In the genomic region with DNA sequence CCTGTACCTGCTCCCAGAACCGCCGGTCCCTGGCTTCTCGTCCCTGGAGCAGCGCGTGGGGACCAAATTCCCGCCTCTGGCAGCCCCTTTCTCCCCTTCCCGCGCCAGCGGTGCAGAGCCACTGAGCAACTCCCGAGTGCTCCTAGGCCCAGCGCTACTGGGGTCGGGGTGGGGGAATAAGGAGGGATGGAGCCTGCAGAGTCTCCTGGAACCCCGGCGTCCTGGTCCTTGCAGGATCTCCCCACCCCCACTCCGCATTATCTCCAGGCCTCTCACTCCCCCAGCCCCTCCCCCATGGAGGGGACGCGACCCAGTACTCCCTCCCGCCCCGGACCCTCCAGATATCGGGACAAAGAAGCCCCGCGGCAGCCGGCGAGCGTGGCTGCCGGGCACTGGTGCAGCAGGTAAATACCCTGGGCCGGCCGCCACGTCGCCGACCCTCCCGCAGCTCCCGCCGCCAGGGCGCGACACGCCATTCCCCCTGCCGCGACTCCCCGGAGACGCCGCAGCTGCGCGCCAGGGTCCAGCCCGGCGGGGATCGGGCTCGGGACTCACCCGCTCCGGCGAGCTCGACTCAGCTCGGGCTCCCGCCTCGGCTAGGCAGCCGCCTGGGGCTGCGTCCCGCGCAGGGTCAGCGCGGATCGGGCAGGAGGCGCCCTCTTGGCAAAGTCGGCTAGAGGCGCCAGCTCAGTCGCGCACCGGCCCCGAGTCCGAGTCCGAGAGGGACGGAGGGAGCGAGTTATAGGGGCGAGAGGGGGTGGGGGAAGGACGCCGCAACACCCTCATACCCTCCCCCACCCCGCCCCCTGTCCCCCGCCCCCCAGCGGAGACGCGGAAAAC, we compare ENCODE assay signal across 8 cellular contexts. TPM values are rescaled to one million over a fixed set of nuclear protein-coding genes. Genes with fewer than 3 reads are reported as not detected.
DNase-seq lines count a peak whose midpoint lies in the region; ATAC-seq and TF ChIP-seq lines count a peak whose summit lies in the region.

No MANE protein-coding gene starts in this region.

- H3K36me3 ChIP-seq in HEK293 (ENCODE audit: control insufficient read depth in 2 of 2, insufficient read depth in 1 of 2, low read length in 2 of 2) (no peaks in the 10 kb centered on the region), ascending aorta (no peaks in the 10 kb centered on the region), iPS-15b (ENCODE audit: control insufficient read depth, insufficient read depth, low read length) (no peaks in the 10 kb centered on the region), spleen (no peaks in the 10 kb centered on the region)

- POLR2A ChIA-PET in AG04449 (lab: Yijun Ruan, JAX) (interaction anchor here (0.5 kb wide), 1 partner anchor 128 kb away, joined by 3 read pairs; no protein-coding TSS in a partner anchor), HEK293 (lab: Yijun Ruan, JAX) (no interaction called here)

- CTCF ChIA-PET in AG04449 (lab: Yijun Ruan, JAX) (no interaction called here), HEK293 (lab: Yijun Ruan, JAX) (interaction anchor here (0.7 to 1.2 kb wide), 3 partner anchors 35 to 173 kb away, joined by 3 to 4 read pairs (median 4); a partner anchor contains a TSS)

- TF ChIP-seq POLR2A in spleen (IDR thresholded peaks at IDR 0.05) = no peak

- H3K27ac ChIP-seq in HEK293 (ENCODE audit: extremely low read depth, low read depth, low read length) = peak overlapping the region; percentile 54; the same call in 1 of the 2 replicates
- no peak overlapping the region for H3K27ac ChIP-seq in ascending aorta
- no peak overlapping the region for H3K27ac ChIP-seq in spleen

- no peak for TF ChIP-seq CTCF in AG04449 (IDR thresholded peaks at IDR 0.05; ENCODE audit: insufficient read depth, low read length, missing control alignments)
- no peak for TF ChIP-seq CTCF in HEK293 (tag by site-specific recombination; IDR thresholded peaks at IDR 0.05)
- TF ChIP-seq CTCF in ascending aorta (IDR thresholded peaks at IDR 0.05) = no peak
- no peak for TF ChIP-seq CTCF in spleen (IDR thresholded peaks at IDR 0.05 in 8 of 11, conservative IDR thresholded peaks at IDR 0.05 in 3 of 11)

- intact Hi-C loops in ascending aorta (cut with DNase I) = loop anchor here (5.0 kb wide), 1 partner anchor 175 kb away; a partner anchor contains a TSS
- intact Hi-C loops in spleen (cut with DNase I; ENCODE audit: low total_unique reads) = no loop called here

- 5 to 26% (median 7%) methylated on average over 17 to 81 of the region's 81 CpGs for WGBS in spleen, 5 donors

- ATAC-seq in GM21619 (IDR thresholded peaks at IDR 0.05; ENCODE audit: unreplicated experiment) (no peak), GM18502 (IDR thresholded peaks at IDR 0.05; ENCODE audit: poor library complexity, unreplicated experiment) (no peak)

- H3K9ac ChIP-seq in iPS-15b (ENCODE audit: low read depth, low read length) = peak overlapping the region; percentile 92

- DNase-seq in AG04449 (ENCODE audit: low read depth, low spot score) = no peak
- no peak for DNase-seq in ascending aorta (ENCODE audit: low spot score in 2 of 2)
- DNase-seq in spleen = peak; percentile 77
- no peak for DNase-seq in activated effector memory CD4-positive, alpha-beta T cell treated with anti-CD3 and anti-CD28 coated beads, Interleukin-2, amount 50 U/mL, for 16 hours

- H3K27me3 ChIP-seq in ascending aorta (peaks cover 30% of the 10 kb centered on the region), iPS-15b (ENCODE audit: control insufficient read depth, insufficient read depth, low read length) (peaks cover 28% of the 10 kb centered on the region), spleen (replicated peaks in 1 of 7) (peaks cover 9 to 90% (median 72%) of the 10 kb centered on the region in 7 donors)

- peaks cover 11% of the 10 kb centered on the region for H3K4me1 ChIP-seq in HEK293 (ENCODE audit: control insufficient read depth, insufficient read depth, low read length)
- peaks cover 7 to 24% of the 10 kb centered on the region in 2 donors for H3K4me1 ChIP-seq in ascending aorta
- peaks cover 33% of the 10 kb centered on the region for H3K4me1 ChIP-seq in iPS-15b (ENCODE audit: control insufficient read depth, insufficient read depth, low read length)
- H3K4me1 ChIP-seq in spleen = peaks cover 18 to 34% (median 28%) of the 10 kb centered on the region in 6 donors

- H3K4me3 ChIP-seq in AG04449 (ENCODE audit: low read depth, low read length) (peak overlapping the region; percentile 25), HEK293 (ENCODE audit: low read depth, low read length) (peak overlapping the region; percentile 41), ascending aorta (peak overlapping the region; percentile 41 to 61), iPS-15b (ENCODE audit: low read depth, low read length) (peak overlapping the region; percentile 79), spleen (peak overlapping the region; percentile 6 to 66 (median 32))

- H3K9me3 ChIP-seq in HEK293 (ENCODE audit: control insufficient read depth, insufficient read depth, low read depth, low read length) (no peaks in the 10 kb centered on the region), ascending aorta (no peaks in the 10 kb centered on the region), iPS-15b (ENCODE audit: control insufficient read depth, insufficient read depth, low read length) (no peaks in the 10 kb centered on the region), spleen (no peaks in the 10 kb centered on the region)

TF ChIP-seq in HEK293, 187 proteins besides CTCF, POLR2A, EP300 and RAD21 (continues in another document):
- 0 out of 2 replicates have a peak, but pooled peaks have one; percentile 4 for TF ChIP-seq ZBTB48 (tag by site-specific recombination; IDR thresholded peaks at IDR 0.05)
- no peak for TF ChIP-seq ZNF473 (tag by site-specific recombination; IDR thresholded peaks at IDR 0.05)
- TF ChIP-seq ZNF112 (tag by site-specific recombination; IDR thresholded peaks at IDR 0.05) = no peak
- TF ChIP-seq ZBTB17 (tag by site-specific recombination; IDR thresholded peaks at IDR 0.05) = no peak
- no peak for TF ChIP-seq RBAK (tag by site-specific recombination; IDR thresholded peaks at IDR 0.05)
- TF ChIP-seq ZNF701 (tag by site-specific recombination; IDR thresholded peaks at IDR 0.05) = no peak
- TF ChIP-seq ZNF146 (tag by site-specific recombination; IDR thresholded peaks at IDR 0.05) = no peak
- no peak for TF ChIP-seq KLF1 (tag by site-specific recombination; IDR thresholded peaks at IDR 0.05)
- TF ChIP-seq OSR2 (tag by site-specific recombination; IDR thresholded peaks at IDR 0.05) = no peak
- TF ChIP-seq ZNF423 (tag by site-specific recombination; IDR thresholded peaks at IDR 0.05) = peak; percentile 52; the same call in 1 of the 2 replicates
- no peak for TF ChIP-seq ZNF549 (tag by site-specific recombination; IDR thresholded peaks at IDR 0.05)
- no peak for TF ChIP-seq ZSCAN23 (tag by site-specific recombination; IDR thresholded peaks at IDR 0.05)
- TF ChIP-seq, protein P1, sequence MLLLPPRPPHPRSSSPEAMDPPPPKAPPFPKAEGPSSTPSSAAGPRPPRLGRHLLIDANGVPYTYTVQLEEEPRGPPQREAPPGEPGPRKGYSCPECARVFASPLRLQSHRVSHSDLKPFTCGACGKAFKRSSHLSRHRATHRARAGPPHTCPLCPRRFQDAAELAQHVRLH (tag by site-specific recombination; IDR thresholded peaks at IDR 0.05) = no peak
- TF ChIP-seq ZNF175 (tag by site-specific recombination; IDR thresholded peaks at IDR 0.05) = no peak
- no peak for TF ChIP-seq ZNF629 (tag by site-specific recombination; IDR thresholded peaks at IDR 0.05)
- TF ChIP-seq, protein P2, sequence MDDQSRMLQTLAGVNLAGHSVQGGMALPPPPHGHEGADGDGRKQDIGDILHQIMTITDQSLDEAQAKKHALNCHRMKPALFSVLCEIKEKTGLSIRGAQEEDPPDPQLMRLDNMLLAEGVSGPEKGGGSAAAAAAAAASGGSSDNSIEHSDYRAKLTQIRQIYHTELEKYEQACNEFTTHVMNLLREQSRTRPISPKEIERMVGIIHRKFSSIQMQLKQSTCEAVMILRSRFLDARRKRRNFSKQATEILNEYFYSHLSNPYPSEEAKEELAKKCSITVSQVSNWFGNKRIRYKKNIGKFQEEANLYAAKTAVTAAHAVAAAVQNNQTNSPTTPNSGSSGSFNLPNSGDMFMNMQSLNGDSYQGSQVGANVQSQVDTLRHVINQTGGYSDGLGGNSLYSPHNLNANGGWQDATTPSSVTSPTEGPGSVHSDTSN (CRISPR knock-in tag; IDR thresholded peaks at IDR 0.05) = peak; percentile 57; the same call in 1 of the 2 replicates
- TF ChIP-seq, protein P3, sequence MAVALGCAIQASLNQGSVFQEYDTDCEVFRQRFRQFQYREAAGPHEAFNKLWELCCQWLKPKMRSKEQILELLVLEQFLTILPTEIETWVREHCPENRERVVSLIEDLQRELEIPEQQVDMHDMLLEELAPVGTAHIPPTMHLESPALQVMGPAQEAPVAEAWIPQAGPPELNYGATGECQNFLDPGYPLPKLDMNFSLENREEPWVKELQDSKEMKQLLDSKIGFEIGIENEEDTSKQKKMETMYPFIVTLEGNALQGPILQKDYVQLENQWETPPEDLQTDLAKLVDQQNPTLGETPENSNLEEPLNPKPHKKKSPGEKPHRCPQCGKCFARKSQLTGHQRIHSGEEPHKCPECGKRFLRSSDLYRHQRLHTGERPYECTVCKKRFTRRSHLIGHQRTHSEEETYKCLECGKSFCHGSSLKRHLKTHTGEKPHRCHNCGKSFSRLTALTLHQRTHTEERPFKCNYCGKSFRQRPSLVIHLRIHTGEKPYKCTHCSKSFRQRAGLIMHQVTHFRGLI (tag by site-specific recombination; IDR thresholded peaks at IDR 0.05) = no peak
- TF ChIP-seq, protein P4, sequence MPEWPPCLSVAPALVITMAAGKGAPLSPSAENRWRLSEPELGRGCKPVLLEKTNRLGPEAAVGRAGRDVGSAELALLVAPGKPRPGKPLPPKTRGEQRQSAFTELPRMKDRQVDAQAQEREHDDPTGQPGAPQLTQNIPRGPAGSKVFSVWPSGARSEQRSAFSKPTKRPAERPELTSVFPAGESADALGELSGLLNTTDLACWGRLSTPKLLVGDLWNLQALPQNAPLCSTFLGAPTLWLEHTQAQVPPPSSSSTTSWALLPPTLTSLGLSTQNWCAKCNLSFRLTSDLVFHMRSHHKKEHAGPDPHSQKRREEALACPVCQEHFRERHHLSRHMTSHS (tag by site-specific recombination; IDR thresholded peaks at IDR 0.05) = no peak
- peak; percentile 49; the same call in 1 of the 2 replicates for TF ChIP-seq ZNF600 (tag by site-specific recombination; IDR thresholded peaks at IDR 0.05)
- TF ChIP-seq, protein P5, sequence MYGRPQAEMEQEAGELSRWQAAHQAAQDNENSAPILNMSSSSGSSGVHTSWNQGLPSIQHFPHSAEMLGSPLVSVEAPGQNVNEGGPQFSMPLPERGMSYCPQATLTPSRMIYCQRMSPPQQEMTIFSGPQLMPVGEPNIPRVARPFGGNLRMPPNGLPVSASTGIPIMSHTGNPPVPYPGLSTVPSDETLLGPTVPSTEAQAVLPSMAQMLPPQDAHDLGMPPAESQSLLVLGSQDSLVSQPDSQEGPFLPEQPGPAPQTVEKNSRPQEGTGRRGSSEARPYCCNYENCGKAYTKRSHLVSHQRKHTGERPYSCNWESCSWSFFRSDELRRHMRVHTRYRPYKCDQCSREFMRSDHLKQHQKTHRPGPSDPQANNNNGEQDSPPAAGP (tag by site-specific recombination; IDR thresholded peaks at IDR 0.05) = no peak

RNA-seq across cellular contexts. Expression of a gene that starts 1.2 kb away (rescaled TPM):
- not detected for total RNA-seq in ascending aorta
- under 1 TPM in 1 of 7 donors, not detected in 6; 0.14 TPM for total RNA-seq in spleen
- not detected for polyA plus RNA-seq in spleen

Comparison
In these comparisons a context has a peak if more than half of its experiments do, and no peak if none do; other contexts are left out.
1. H3K4me3 ChIP-seq: peak in every context shown above with its lines; median percentile 79 in iPS-15b; 51 in ascending aorta; 41 in HEK293; 32 in spleen; 25 in AG04449.